Comparison of ENCODE assay signal across 9 cellular contexts in the genomic region with DNA sequence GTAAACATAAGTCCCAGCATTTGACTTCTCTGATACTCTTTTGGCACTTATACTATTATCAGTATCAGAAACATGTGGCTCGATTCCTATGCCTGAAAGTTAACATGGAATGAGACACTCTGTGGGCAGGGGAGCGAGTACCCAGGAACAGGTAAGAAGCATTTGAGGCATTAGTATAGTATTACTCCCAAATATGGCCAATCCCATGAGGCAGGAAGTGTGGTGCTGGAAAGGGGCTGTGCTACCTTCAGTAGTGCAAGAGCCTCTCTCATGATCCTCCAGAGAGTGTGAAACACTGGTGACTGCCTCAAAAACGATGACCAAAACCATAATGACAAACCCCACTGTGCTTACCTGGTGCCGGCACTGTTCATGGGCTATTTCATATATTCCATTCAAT.
"Had no signal": no experiment of that assay in that cellular context is flagged by ENCODE, and none has a peak within 500 bp of the region (broad histone marks: within the 10 kb centered on the region; RNA-seq: fewer than 3 reads in every experiment).

No MANE protein-coding gene starts in this region.

- DNase-seq: IMR-90, Karpas-422, KBM-7, KG1 had no signal

- H3K4me2 ChIP-seq: KMS-11 had no signal

- ATAC-seq: HepG2, K562 had no signal

- H3K9ac ChIP-seq: KMS-11 had no signal

- H3K27ac ChIP-seq: HL-60, KMS-11 had no signal

- H3K4me3 ChIP-seq: K562 had no signal

- FAIRE-seq: HepG2, HTR-8/SVneo, K562 had no signal
